Comparison of ENCODE assay signal across 13 cellular contexts in the genomic region with DNA sequence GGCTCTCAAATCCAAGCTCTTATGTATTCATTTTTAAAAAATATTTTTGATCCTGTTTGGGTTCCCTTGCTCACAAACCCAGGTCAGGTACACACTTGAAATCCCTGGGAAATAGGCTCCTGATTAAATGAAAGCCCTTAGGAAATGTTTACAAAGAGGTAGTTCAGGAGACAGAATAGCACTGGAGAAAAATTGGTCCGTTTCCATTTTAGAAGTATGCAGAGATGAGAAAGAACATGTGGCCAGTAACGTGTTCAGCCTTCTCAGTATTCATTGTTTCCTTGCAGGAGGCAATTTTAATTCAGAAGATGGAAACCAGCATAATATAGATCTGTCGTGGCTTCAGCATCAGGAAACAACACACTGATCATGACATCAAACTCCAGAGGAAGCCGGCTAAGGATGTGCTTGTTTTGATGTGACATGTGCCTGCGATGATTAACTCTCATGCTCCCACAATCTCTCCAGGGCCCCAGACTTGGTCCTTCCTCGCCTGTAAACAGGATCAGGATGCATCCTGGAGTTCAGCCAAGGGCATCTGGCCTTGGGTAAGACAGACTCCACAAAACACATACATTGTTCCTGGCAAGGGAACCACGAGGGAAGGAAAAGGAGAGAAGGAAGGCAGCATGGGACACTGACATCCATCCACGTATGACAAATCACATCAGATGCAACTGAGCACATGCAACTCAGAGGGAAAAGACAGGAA.
DNase-seq lines count a peak whose midpoint lies in the region; ATAC-seq and TF ChIP-seq lines count a peak whose summit lies in the region.
"Had no signal": no experiment of that assay in that cellular context is flagged by ENCODE, and none has a peak within 500 bp of the region (broad histone marks: within the 10 kb centered on the region; RNA-seq: fewer than 3 reads in every experiment).

No MANE protein-coding gene starts in this region.

- H3K4me3 ChIP-seq in HUES6 (ENCODE audit: low read depth, low read length) (0 out of 2 replicates have a peak overlapping the region, but pooled peaks have one; percentile 7), RWPE2 (ENCODE audit: severe bottlenecking) (no peak overlapping the region), fibroblast of lung (replicated peaks in 1 of 4; ENCODE audit: control extremely low read depth in 1 of 4, insufficient read depth in 1 of 4, low read depth in 3 of 4, low read length in 4 of 4) (no peak overlapping the region), hepatocyte (no peak overlapping the region), Caco-2 (ENCODE audit: low read depth, low read length) (no peak overlapping the region)
- H3K4me3 ChIP-seq: esophagus squamous epithelium had no signal

- H3K27me3 ChIP-seq in HUES6 (ENCODE audit: control insufficient read depth, insufficient read depth, low read length), result no peaks in the 10 kb centered on the region
- H3K27me3 ChIP-seq in RWPE2 (ENCODE audit: insufficient read depth, poor library complexity, severe bottlenecking), result no peaks in the 10 kb centered on the region
- H3K27me3 ChIP-seq in fibroblast of lung (ENCODE audit: control insufficient read depth, insufficient read depth, low read length), result no peaks in the 10 kb centered on the region
- H3K27me3 ChIP-seq in hepatocyte, result no peaks in the 10 kb centered on the region
- H3K27me3 ChIP-seq in Caco-2 (replicated peaks; ENCODE audit: control insufficient read depth, insufficient read depth, low read length), result no peaks in the 10 kb centered on the region
- H3K27me3 ChIP-seq: esophagus squamous epithelium had no signal

- CTCF ChIA-PET in Caco-2 (lab: Charles Lee), result no interaction called here

- no peaks in the 10 kb centered on the region for H3K9me2 ChIP-seq in hepatocyte (replicated peaks; ENCODE audit: insufficient read depth)

- H3K36me3 ChIP-seq in HUES6 (ENCODE audit: control insufficient read depth, insufficient read depth, low read length) (no peaks in the 10 kb centered on the region), RWPE2 (ENCODE audit: low read depth) (no peaks in the 10 kb centered on the region), fibroblast of lung (ENCODE audit: control insufficient read depth, insufficient read depth, low read length) (no peaks in the 10 kb centered on the region), hepatocyte (replicated peaks; ENCODE audit: insufficient read depth, low read depth) (no peaks in the 10 kb centered on the region), Caco-2 (ENCODE audit: control insufficient read depth, insufficient read depth, low read length) (no peaks in the 10 kb centered on the region)
- H3K36me3 ChIP-seq: esophagus squamous epithelium had no signal

- no TSS peak for BruUV-seq in Caco-2 (replicated peaks; lab: Mats Ljungman, UMichigan)

- H3K9me3 ChIP-seq in HUES6 (ENCODE audit: control insufficient read depth, insufficient read depth, low read depth, low read length) (no peaks in the 10 kb centered on the region), RWPE2 (ENCODE audit: severe bottlenecking) (peaks cover 4% of the 10 kb centered on the region), fibroblast of lung (ENCODE audit: control insufficient read depth, insufficient read depth, low read depth, low read length) (no peaks in the 10 kb centered on the region), hepatocyte (ENCODE audit: low read depth) (no peaks in the 10 kb centered on the region), Caco-2 (no peaks in the 10 kb centered on the region)
- H3K9me3 ChIP-seq: esophagus squamous epithelium had no signal

- H4K20me1 ChIP-seq in fibroblast of lung (ENCODE audit: control insufficient read depth, extremely low read depth, insufficient read depth, low read length) (no peaks in the 10 kb centered on the region), hepatocyte (ENCODE audit: insufficient read depth, poor library complexity, severe bottlenecking) (no peaks in the 10 kb centered on the region)

- 56% methylated on average over 8 of the region's 8 CpGs for WGBS in hepatocyte (ENCODE audit: low lambda C conversion rate, missing lambda C conversion rate)

- TF ChIP-seq POLR2A in erythroblast (IDR thresholded peaks at IDR 0.05; ENCODE audit: low read length), result no peak

- H3K4me1 ChIP-seq in HUES6 (ENCODE audit: control insufficient read depth, insufficient read depth, low read length) (peaks cover 8% of the 10 kb centered on the region), RWPE2 (ENCODE audit: insufficient read depth, poor library complexity, severe bottlenecking) (peaks cover 37% of the 10 kb centered on the region), fibroblast of lung (ENCODE audit: control insufficient read depth, extremely low read depth, insufficient read depth, low read length) (peaks cover 13% of the 10 kb centered on the region), hepatocyte (ENCODE audit: insufficient read depth) (no peaks in the 10 kb centered on the region), Caco-2 (peaks cover 7% of the 10 kb centered on the region)

- intact Hi-C loops in Caco-2 (cut with micrococcal nuclease; ENCODE audit: unreplicated experiment), result no loop called here

- no peak overlapping the region for H3K4me2 ChIP-seq in fibroblast of lung (ENCODE audit: extremely low read depth, insufficient read depth, low read length)
- no peak overlapping the region for H3K4me2 ChIP-seq in hepatocyte

- POLR2A ChIA-PET in Caco-2 (lab: Charles Lee), result interaction anchor here (0.7 kb wide), 1 partner anchor 1061 kb away, joined by 3 read pairs; no protein-coding TSS in a partner anchor

- ATAC-seq in RWPE2 (ENCODE audit: low read depth) (no peak), HG03439 (IDR thresholded peaks at IDR 0.05; ENCODE audit: unreplicated experiment) (no peak)

- no peaks in the 10 kb centered on the region for H3K79me2 ChIP-seq in fibroblast of lung (ENCODE audit: control insufficient read depth, insufficient read depth, low read length)
- H3K79me2 ChIP-seq in hepatocyte, result no peaks in the 10 kb centered on the region

- H3K27me3 Mint-ChIP-seq in Caco-2 (ENCODE audit: insufficient read depth, unreplicated experiment), result no peaks in the 10 kb centered on the region

- no peak overlapping the region for H3K9ac ChIP-seq in HUES6 (ENCODE audit: low read length)
- H3K9ac ChIP-seq in fibroblast of lung (ENCODE audit: insufficient read depth, low read length), result no peak overlapping the region

- no peak overlapping the region for H3K4me3 Mint-ChIP-seq in Caco-2 (ENCODE audit: unreplicated experiment)
- H3K4me3 Mint-ChIP-seq: activated T-helper 1 cell treated with anti-CD3 and anti-CD28 coated beads, Interleukin-12 subunit alpha, Interleukin-12 subunit beta, Interleukin-2, Interleukin-4 antibody, amounts not matched to agents 30 ng/mL and 10 ng/mL and 1 ng/mL, durations not matched to agents 14 hours and 24 hours and 36 hours had no signal

- H3K4me1 Mint-ChIP-seq in Caco-2 (ENCODE audit: low read depth, unreplicated experiment), result peaks cover 8% of the 10 kb centered on the region

- H3K36me3 Mint-ChIP-seq in Caco-2 (ENCODE audit: insufficient read depth, unreplicated experiment), result no peaks in the 10 kb centered on the region

- no peak overlapping the region for H3K27ac Mint-ChIP-seq in Caco-2 (ENCODE audit: unreplicated experiment)
- H3K27ac Mint-ChIP-seq: activated T-helper 1 cell treated with anti-CD3 and anti-CD28 coated beads, Interleukin-12 subunit alpha, Interleukin-12 subunit beta, Interleukin-2, Interleukin-4 antibody, amounts not matched to agents 30 ng/mL and 10 ng/mL and 1 ng/mL, durations not matched to agents 14 hours and 24 hours and 36 hours had no signal

- no peaks in the 10 kb centered on the region for H3K9me3 Mint-ChIP-seq in Caco-2 (ENCODE audit: unreplicated experiment)
- H3K9me3 Mint-ChIP-seq: activated T-helper 1 cell treated with anti-CD3 and anti-CD28 coated beads, Interleukin-12 subunit alpha, Interleukin-12 subunit beta, Interleukin-2, Interleukin-4 antibody, amounts not matched to agents 30 ng/mL and 10 ng/mL and 1 ng/mL, durations not matched to agents 14 hours and 24 hours and 36 hours had no signal

- peak overlapping the region; percentile 13 for H2AFZ ChIP-seq in fibroblast of lung (ENCODE audit: low read length)
- no peak overlapping the region for H2AFZ ChIP-seq in hepatocyte

- peak overlapping the region; percentile 27; the same call in 1 of the 2 replicates for H3K27ac ChIP-seq in HUES6 (ENCODE audit: low read depth, low read length)
- H3K27ac ChIP-seq in RWPE2 (ENCODE audit: poor library complexity, severe bottlenecking), result peak overlapping the region; percentile 89
- no peak overlapping the region for H3K27ac ChIP-seq in fibroblast of lung (ENCODE audit: insufficient read depth, low read length)
- no peak overlapping the region for H3K27ac ChIP-seq in hepatocyte

- DNase-seq in RWPE2 (ENCODE audit: low spot score), result no peak
- DNase-seq in fibroblast of lung (ENCODE audit: low read depth in 2 of 2), result peak in 1 of 2 donors; percentile 33
- DNase-seq in pulmonary artery endothelial cell (ENCODE audit: low read depth, low spot score), result peak; percentile 100
- no peak for DNase-seq in erythroblast (lab: John Stamatoyannopoulos, UW)
- DNase-seq in hepatocyte (ENCODE audit: low spot score), result no peak
- no peak for DNase-seq in Caco-2
- DNase-seq: esophagus squamous epithelium; islet precursor cell; NCI-H187 treated with DMSO at 0.1 percent for 48 hours; stimulated activated naive CD4-positive, alpha-beta T cell treated with Interleukin-2 at 50 U/mL for 16 hours had no signal

- no peak for TF ChIP-seq CTCF in RWPE2 (IDR thresholded peaks at IDR 0.05; ENCODE audit: poor library complexity, severe bottlenecking)
- no peak for TF ChIP-seq CTCF in fibroblast of lung (conservative IDR thresholded peaks at IDR 0.05 in 1 of 2, IDR thresholded peaks at IDR 0.05 in 1 of 2; ENCODE audit: low read depth in 1 of 2, low read length in 2 of 2)
- no peak for TF ChIP-seq CTCF in hepatocyte (IDR thresholded peaks at IDR 0.05; ENCODE audit: poor library complexity)
- no peak for TF ChIP-seq CTCF in Caco-2 (IDR thresholded peaks at IDR 0.05; ENCODE audit: insufficient read depth in 1 of 2, low read depth in 1 of 2, low read length in 1 of 2, severe bottlenecking in 1 of 2, unreplicated experiment in 1 of 2)

Comparison
In these comparisons a context has a peak if more than half of its experiments do, and no peak if none do; other contexts are left out.
1. H3K27ac ChIP-seq: peak in HUES6 (single experiment) and RWPE2 (single experiment); none in fibroblast of lung (single experiment) and hepatocyte (single experiment).